Comparison of ENCODE assay signal across 12 cellular contexts in genomic region chr1:206587904-206588303, GRCh38. TPM values are rescaled to one million over a fixed set of nuclear protein-coding genes. Genes with fewer than 3 reads are reported as not detected.
DNase-seq lines count a peak whose midpoint lies in the region; ATAC-seq and TF ChIP-seq lines count a peak whose summit lies in the region.
"Had no signal": no experiment of that assay in that cellular context is flagged by ENCODE, and none has a peak within 500 bp of the region (broad histone marks: within the 10 kb centered on the region; RNA-seq: fewer than 3 reads in every experiment).

No MANE protein-coding gene starts in this region.

- H3K27me3 Mint-ChIP-seq in activated CD4-positive, alpha-beta memory T cell treated with anti-CD3 and anti-CD28 coated beads for 36 hours, result no peaks in the 10 kb centered on the region
- peaks cover 0 to 7% (median 5%) of the 10 kb centered on the region in 3 donors for H3K27me3 Mint-ChIP-seq in immature natural killer cell (ENCODE audit: low read depth in 3 of 3)

- H3K27ac ChIP-seq in IMR-90 (ENCODE audit: insufficient read depth, low read length) (peak overlapping the region; percentile 31; the same call in 1 of the 2 replicates), smooth muscle cell (ENCODE audit: low read depth) (peak overlapping the region; percentile 92)

- H3K36me3 Mint-ChIP-seq in activated CD4-positive, alpha-beta memory T cell treated with anti-CD3 and anti-CD28 coated beads for 36 hours, result peaks cover 78% of the 10 kb centered on the region
- H3K36me3 Mint-ChIP-seq in immature natural killer cell, result peaks cover 0 to 39% (median 28%) of the 10 kb centered on the region in 3 donors

- no peaks in the 10 kb centered on the region for H3K79me2 ChIP-seq in smooth muscle cell (ENCODE audit: low read depth)

- H4K5ac ChIP-seq in IMR-90 (ENCODE audit: low read depth, low read length), result no peak overlapping the region

- peaks cover 22% of the 10 kb centered on the region for H3F3A ChIP-seq in smooth muscle cell (ENCODE audit: low read depth)

- H3K9me3 ChIP-seq in IMR-90 (ENCODE audit: control insufficient read depth, insufficient read depth, low read length) (no peaks in the 10 kb centered on the region), smooth muscle cell (replicated peaks; ENCODE audit: low read depth) (no peaks in the 10 kb centered on the region)

- 0 out of 2 replicates have a peak, but pooled peaks cover 2% of the 10 kb centered on the region for H4K20me1 ChIP-seq in IMR-90 (ENCODE audit: insufficient read depth, low read length)
- H4K20me1 ChIP-seq in smooth muscle cell (ENCODE audit: low read depth), result no peaks in the 10 kb centered on the region

- no peaks in the 10 kb centered on the region for H3K27me3 ChIP-seq in IMR-90 (ENCODE audit: control insufficient read depth, insufficient read depth, low read length)
- no peaks in the 10 kb centered on the region for H3K27me3 ChIP-seq in smooth muscle cell (ENCODE audit: low read depth)

- H3K9ac ChIP-seq in IMR-90 (ENCODE audit: low read depth, low read length) (no peak overlapping the region), smooth muscle cell (ENCODE audit: low read depth) (peak overlapping the region; percentile 34)

- TF ChIP-seq POLR2A in IMR-90 (IDR thresholded peaks at IDR 0.05; ENCODE audit: low read depth, low read length), result no peak

- H2AFZ ChIP-seq in IMR-90 (replicated peaks; ENCODE audit: low read length, poor library complexity) (no peak overlapping the region), smooth muscle cell (ENCODE audit: low read depth) (no peak overlapping the region)

- no peak overlapping the region for H3K56ac ChIP-seq in IMR-90 (ENCODE audit: extremely low read depth, insufficient read depth, low read length)

- H3K9me3 Mint-ChIP-seq in activated CD4-positive, alpha-beta memory T cell treated with anti-CD3 and anti-CD28 coated beads for 36 hours, result no peaks in the 10 kb centered on the region
- H3K9me3 Mint-ChIP-seq in immature natural killer cell, result no peaks in the 10 kb centered on the region

- H4K91ac ChIP-seq in IMR-90 (ENCODE audit: insufficient read depth, low read depth, low read length), result no peak overlapping the region

- WGBS in IMR-90 (ENCODE audit: extremely low coverage in 2 of 2, insufficient read length in 1 of 2), 2 experiments, result 92% methylated on average over 6 of the region's 14 CpGs; no CpG with 5 or more reads in 1 of the 2 experiments
- WGBS in smooth muscle cell (ENCODE audit: low lambda C conversion rate), result 94% methylated on average over 14 of the region's 14 CpGs

- no TSS peak for BruUV-seq in IMR-90 (replicated peaks; lab: Mats Ljungman, UMichigan)

- peak overlapping the region; percentile 47; the same call in 1 of the 2 replicates for H3K4ac ChIP-seq in IMR-90 (ENCODE audit: low read depth, low read length)

- H2BK15ac ChIP-seq in IMR-90 (ENCODE audit: low read depth, low read length), result 0 out of 3 replicates have a peak overlapping the region, but pooled peaks have one; percentile 18

- H2AK5ac ChIP-seq in IMR-90 (ENCODE audit: low read depth, low read length), result peak overlapping the region; percentile 47; the same call in 1 of the 2 replicates

- H3K9me1 ChIP-seq in IMR-90 (ENCODE audit: insufficient read depth, low read length), result peaks cover 21% of the 10 kb centered on the region

- H4K8ac ChIP-seq in IMR-90 (ENCODE audit: low read depth in 2 of 2, low read length in 2 of 2), result peak overlapping the region in 1 of 2 experiments; percentile 47; a peak in 2 of 4 replicates

- no peak overlapping the region for H2BK120ac ChIP-seq in IMR-90 (ENCODE audit: low read depth, low read length)

- CTCF ChIA-PET in IMR-90 (lab: Yijun Ruan, JAX), result interaction anchor here (1.2 to 1.8 kb wide), 4 partner anchors 43 to 394 kb away, joined by 3 to 7 read pairs (median 4); no protein-coding TSS in a partner anchor
- CTCF ChIA-PET in activated CD4-positive, alpha-beta memory T cell treated with anti-CD3 and anti-CD28 coated beads for 36 hours (lab: Charles Lee), result interaction anchor here (1.4 to 19.0 kb wide), 8 partner anchors 8 to 108 kb away, joined by 5 to 588 read pairs (median 9); no protein-coding TSS in a partner anchor

- no peak overlapping the region; the same call in 1 of the 2 replicates for H3K18ac ChIP-seq in IMR-90 (ENCODE audit: low read depth, low read length)

- no peak overlapping the region for H2BK5ac ChIP-seq in IMR-90 (ENCODE audit: low read depth, low read length, poor library complexity, severe bottlenecking)

- ATAC-seq in IMR-90 (ENCODE audit: low read depth) (no peak), HG02840 (IDR thresholded peaks at IDR 0.05; ENCODE audit: low FRiP score, unreplicated experiment) (no peak)
- ATAC-seq: Panc1 had no signal

- in situ Hi-C loops in IMR-90 (cut with MboI; ENCODE audit: low sequenced_read_pairs) (no loop called here), GM13976 (cut with MboI; ENCODE audit: low sequenced_read_pairs, unreplicated experiment) (no loop called here)

- DNase-seq in IMR-90 (no peak), immature natural killer cell (no peak), smooth muscle cell (lab: John Stamatoyannopoulos, UW; ENCODE audit: unreplicated experiment) (no peak), dermis blood vessel endothelial cell (no peak), GM13976 (ENCODE audit: low spot score) (no peak)
- DNase-seq in activated CD4-positive, alpha-beta memory T cell treated with anti-CD3 and anti-CD28 coated beads for 36 hours, result no peak
- DNase-seq: foreskin melanocyte, GOT3, KBM-7, NCI-H1436 treated with DMSO at 0.1 percent for 48 hours had no signal

- no peak overlapping the region for H3K14ac ChIP-seq in IMR-90 (replicated peaks; ENCODE audit: low read depth, low read length)

- H3K36me3 ChIP-seq in IMR-90 (ENCODE audit: control insufficient read depth, insufficient read depth, low read length) (peaks cover 6% of the 10 kb centered on the region), smooth muscle cell (ENCODE audit: low read depth) (no peaks in the 10 kb centered on the region)

- dilution Hi-C loops in IMR-90 (cut with HindIII; ENCODE audit: low sequenced_read_pairs, unreplicated experiment), result no loop called here

- no peak for TF ChIP-seq RAD21 in IMR-90 (IDR thresholded peaks at IDR 0.05; ENCODE audit: low read length)

- no peak overlapping the region for H3K23ac ChIP-seq in IMR-90 (ENCODE audit: low read depth, low read length)

- no peak overlapping the region for H3K4me3 Mint-ChIP-seq in activated CD4-positive, alpha-beta memory T cell treated with anti-CD3 and anti-CD28 coated beads for 36 hours
- H3K4me3 Mint-ChIP-seq in immature natural killer cell, result no peak overlapping the region

- POLR2A ChIA-PET in IMR-90 (lab: Charles Lee; ENCODE audit: unreplicated experiment), result no interaction called here
- POLR2A ChIA-PET in activated CD4-positive, alpha-beta memory T cell treated with anti-CD3 and anti-CD28 coated beads for 36 hours (lab: Charles Lee), result interaction anchor here (0.8 to 1.9 kb wide), 5 partner anchors 8 to 43 kb away, joined by 3 to 7 read pairs (median 5); no protein-coding TSS in a partner anchor

- H3K79me1 ChIP-seq in IMR-90 (ENCODE audit: low read depth in 1 of 2, low read length in 2 of 2), result peaks cover 0 to 13% of the 10 kb centered on the region in 2 experiments; a peak in 1 of 4 replicates

- H3K4me3 ChIP-seq in IMR-90 (ENCODE audit: insufficient read depth, low read depth, low read length) (no peak overlapping the region), smooth muscle cell (no peak overlapping the region)

- peak overlapping the region; percentile 28; the same call in 1 of the 2 replicates for H2BK20ac ChIP-seq in IMR-90 (ENCODE audit: low read depth, low read length)

- H3K4me2 ChIP-seq in IMR-90 (ENCODE audit: low read depth, low read length), result no peak overlapping the region
- H3K4me2 ChIP-seq in smooth muscle cell, result peak overlapping the region; percentile 77

- no peak overlapping the region for H2AK9ac ChIP-seq in IMR-90 (replicated peaks; ENCODE audit: low read depth, low read length, poor library complexity)

- no peak for TF ChIP-seq CTCF in IMR-90 (conservative IDR thresholded peaks at IDR 0.05; ENCODE audit: low read depth, low read length)
- no peak for TF ChIP-seq CTCF in smooth muscle cell (IDR thresholded peaks at IDR 0.05; ENCODE audit: borderline replicate concordance, insufficient read depth, poor library complexity, severe bottlenecking)
- TF ChIP-seq CTCF in GM13976 (IDR thresholded peaks at IDR 0.05; ENCODE audit: borderline replicate concordance, control extremely low read depth, extremely low read depth, insufficient read depth, missing control alignments), result no peak

- peak overlapping the region; percentile 99 for H3K27ac Mint-ChIP-seq in activated CD4-positive, alpha-beta memory T cell treated with anti-CD3 and anti-CD28 coated beads for 36 hours
- peak overlapping the region in 5 of 6 donors; percentile 1 to 59 (median 28) for H3K27ac Mint-ChIP-seq in immature natural killer cell

- H3K4me1 Mint-ChIP-seq in activated CD4-positive, alpha-beta memory T cell treated with anti-CD3 and anti-CD28 coated beads for 36 hours (ENCODE audit: low read depth), result peaks cover 92% of the 10 kb centered on the region
- H3K4me1 Mint-ChIP-seq in immature natural killer cell, result peaks cover 64 to 85% of the 10 kb centered on the region in 2 donors

- peaks cover 14% of the 10 kb centered on the region for H3K4me1 ChIP-seq in IMR-90 (ENCODE audit: control insufficient read depth, insufficient read depth, low read length)
- H3K4me1 ChIP-seq in smooth muscle cell (ENCODE audit: low read depth), result peaks cover 35% of the 10 kb centered on the region

- intact Hi-C loops in IMR-90 (cut with micrococcal nuclease), result no loop called here
- intact Hi-C loops in activated CD4-positive, alpha-beta memory T cell treated with anti-CD3 and anti-CD28 coated beads for 36 hours (cut with micrococcal nuclease), result no loop called here

RNA-seq across cellular contexts. Expression of gene EIF2D, which starts 24.4 kb away (rescaled TPM):
- 51.7 and 69.4 TPM in 2 replicates for total RNA-seq in IMR-90 (2012; rRNA removed)
- 58.7 and 64.3 TPM in 2 replicates for polyA plus RNA-seq in IMR-90 (2012; rRNA removed)
- 39.4 and 47.6 TPM in 2 replicates for polyA plus RNA-seq in IMR-90 (2012; cell fraction: cytosol; rRNA removed)
- polyA plus RNA-seq in IMR-90 (2012; cell fraction: nucleus; rRNA removed; ENCODE audit: low replicate concordance), result 35.3 and 72.9 TPM in 2 replicates
- 10 to 100 TPM; 84.6 to 87.5 TPM for total RNA-seq in activated CD4-positive, alpha-beta memory T cell treated with anti-CD3 and anti-CD28 coated beads for 36 hours
- polyA plus RNA-seq in immature natural killer cell, result 10 to 100 TPM; 12.9 to 24.2 (median 20.8) TPM
- 28.9 and 32.5 TPM in 2 replicates for total RNA-seq in smooth muscle cell
- polyA plus RNA-seq in smooth muscle cell, result 22.8 and 22.9 TPM in 2 replicates
- total RNA-seq in dermis blood vessel endothelial cell, result 66.1 and 69.9 TPM in 2 replicates

RNA-seq across cellular contexts. Expression of gene DYRK3, which starts 47.4 kb away (rescaled TPM):
- total RNA-seq in IMR-90 (2012; rRNA removed), result 21.1 and 22.0 TPM in 2 replicates
- polyA plus RNA-seq in IMR-90 (2012; rRNA removed), result 4.6 and 5.5 TPM in 2 replicates
- polyA plus RNA-seq in IMR-90 (2012; cell fraction: cytosol; rRNA removed), result 2.2 and 3.2 TPM in 2 replicates
- 2.4 and 9.7 TPM in 2 replicates for polyA plus RNA-seq in IMR-90 (2012; cell fraction: nucleus; rRNA removed; ENCODE audit: low replicate concordance)
- 10 to 100 TPM; 10.1 to 11.4 TPM for total RNA-seq in activated CD4-positive, alpha-beta memory T cell treated with anti-CD3 and anti-CD28 coated beads for 36 hours
- polyA plus RNA-seq in immature natural killer cell, result not detected
- 11.1 and 21.4 TPM in 2 replicates for total RNA-seq in smooth muscle cell
- polyA plus RNA-seq in smooth muscle cell, result 6.9 and 13.7 TPM in 2 replicates
- 11.4 and 12.6 TPM in 2 replicates for total RNA-seq in dermis blood vessel endothelial cell
